ENCODE assay signal across 25 cellular contexts in genomic region chr1:160129966-160130365, GRCh38. TPM values are rescaled to one million over a fixed set of nuclear protein-coding genes. Genes with fewer than 3 reads are reported as not detected.
"Had no signal": no experiment of that assay in that cellular context is flagged by ENCODE, and none has a peak within 500 bp of the region (broad histone marks: within the 10 kb centered on the region; RNA-seq: fewer than 3 reads in every experiment).

No MANE protein-coding gene starts in this region.

- H3K4me1 Mint-ChIP-seq: activated CD4-positive, alpha-beta T cell treated with anti-CD3 and anti-CD28 coated beads, Interleukin-2, amount 10 ng/mL, durations not matched to agents 24 days and 14 days; activated naive CD4-positive, alpha-beta T cell treated with anti-CD3 and anti-CD28 coated beads, Interleukin-2, amount 50 U/mL, for 24 hours; endodermal cell; immature natural killer cell; memory B cell had no signal

- DNase-seq: activated CD4-positive, alpha-beta T cell treated with anti-CD3 and anti-CD28 coated beads, Interleukin-2, amount 10 ng/mL, durations not matched to agents 24 days and 14 days; activated CD8-positive, alpha-beta T cell treated with anti-CD3 and anti-CD28 coated beads, Interleukin-2, amount 10 ng/mL, durations not matched to agents 7 days and 5 days; activated gamma-delta T cell treated with Interleukin-2 at 50 U/mL for 16 hours; activated T-cell treated with anti-CD3 and anti-CD28 coated beads, Interleukin-2, amount 50 U/mL, for 1 hour; anterior cingulate cortex; central memory CD4-positive, alpha-beta T cell; endodermal cell; immature natural killer cell; kidney glomerular epithelial cell; stimulated activated CD4-positive, alpha-beta T cell treated with anti-CD3 and anti-CD28 coated beads, Interleukin-4, amount 100 ng/mL, for 1 hour; stimulated activated naive CD4-positive, alpha-beta T cell treated with Interleukin-2 at 50 U/mL for 16 hours had no signal

- H3K9me3 Mint-ChIP-seq: activated CD4-positive, alpha-beta T cell treated with anti-CD3 and anti-CD28 coated beads, Interleukin-2, amount 10 ng/mL, durations not matched to agents 24 days and 14 days; activated naive CD4-positive, alpha-beta T cell treated with anti-CD3 and anti-CD28 coated beads, Interleukin-2, amount 50 U/mL, for 24 hours; brain; endodermal cell; immature natural killer cell; memory B cell; natural killer cell treated with Interleukin-12 subunit alpha and Interleukin-12 subunit beta and Interleukin-15 and Interleukin-18, amount 100 ng/mL, for 72 hours had no signal

- H3K4me1 ChIP-seq: parathyroid adenoma, spleen had no signal

- H3K36me3 ChIP-seq: neutrophil, spleen had no signal

- H3K4me3 ChIP-seq: hepatocyte, spleen had no signal

- H3K27me3 ChIP-seq: hepatocyte, neutrophil, spleen had no signal

- H3K36me3 Mint-ChIP-seq: activated naive CD4-positive, alpha-beta T cell treated with anti-CD3 and anti-CD28 coated beads, Interleukin-2, amount 50 U/mL, for 24 hours; immature natural killer cell; memory B cell; natural killer cell treated with Interleukin-12 subunit alpha and Interleukin-12 subunit beta and Interleukin-15 and Interleukin-18, amount 100 ng/mL, for 72 hours had no signal

- H3K9ac ChIP-seq: parathyroid adenoma had no signal

- H3K9me3 ChIP-seq: neutrophil, spleen had no signal

- H3K4me3 Mint-ChIP-seq: activated CD4-positive, alpha-beta T cell treated with anti-CD3 and anti-CD28 coated beads, Interleukin-2, amount 10 ng/mL, durations not matched to agents 24 days and 14 days; activated CD8-positive, alpha-beta T cell treated with anti-CD3 and anti-CD28 coated beads, Interleukin-2, amount 10 ng/mL, durations not matched to agents 7 days and 5 days; activated naive CD4-positive, alpha-beta T cell treated with anti-CD3 and anti-CD28 coated beads, Interleukin-2, amount 50 U/mL, for 24 hours; brain; endodermal cell; immature natural killer cell; memory B cell; natural killer cell treated with Interleukin-12 subunit alpha and Interleukin-12 subunit beta and Interleukin-15 and Interleukin-18, amount 100 ng/mL, for 72 hours had no signal

- H3K27ac Mint-ChIP-seq: activated CD4-positive, alpha-beta T cell treated with anti-CD3 and anti-CD28 coated beads, Interleukin-2, amount 10 ng/mL, durations not matched to agents 24 days and 14 days; activated CD8-positive, alpha-beta T cell treated with anti-CD3 and anti-CD28 coated beads, Interleukin-2, amount 10 ng/mL, durations not matched to agents 7 days and 5 days; activated naive CD4-positive, alpha-beta T cell treated with anti-CD3 and anti-CD28 coated beads, Interleukin-2, amount 50 U/mL, for 24 hours; endodermal cell; immature natural killer cell; memory B cell; natural killer cell treated with Interleukin-12 subunit alpha and Interleukin-12 subunit beta and Interleukin-15 and Interleukin-18, amount 100 ng/mL, for 72 hours had no signal

- H3K27ac ChIP-seq: hepatocyte, neutrophil, parathyroid adenoma, spleen had no signal

- ATAC-seq: activated CD8-positive, alpha-beta T cell treated with anti-CD3 and anti-CD28 coated beads, Interleukin-2, amount 10 ng/mL, durations not matched to agents 7 days and 5 days; natural killer cell treated with Interleukin-12 subunit alpha and Interleukin-12 subunit beta and Interleukin-15 and Interleukin-18, amount 100 ng/mL, for 72 hours; SK-N-SH treated with all-trans-retinoic acid at 6 μM for 48 hours had no signal

RNA-seq across cellular contexts. Expression of gene ATP1A2, which starts 14.4 kb away (rescaled TPM):
- total RNA-seq: activated CD4-positive, alpha-beta T cell treated with anti-CD3 and anti-CD28 coated beads, Interleukin-2, amount 10 ng/mL, durations not matched to agents 24 days and 14 days; activated CD8-positive, alpha-beta T cell treated with anti-CD3 and anti-CD28 coated beads, Interleukin-2, amount 10 ng/mL, durations not matched to agents 7 days and 5 days; dermis microvascular lymphatic vessel endothelial cell; fibroblast of villous mesenchyme; glomerular endothelial cell; natural killer cell treated with Interleukin-12 subunit alpha and Interleukin-12 subunit beta and Interleukin-15 and Interleukin-18, amount 100 ng/mL, for 72 hours; T-helper 2 cell treated with Interferon-gamma antibody and Interleukin-4, amounts not matched to agents 100 ng/mL and 5 ng/mL, for 36 hours had no signal

RNA-seq across cellular contexts. Expression of gene ATP1A4, which starts 21.4 kb away (rescaled TPM):
- total RNA-seq: activated CD4-positive, alpha-beta T cell treated with anti-CD3 and anti-CD28 coated beads, Interleukin-2, amount 10 ng/mL, durations not matched to agents 24 days and 14 days; activated CD8-positive, alpha-beta T cell treated with anti-CD3 and anti-CD28 coated beads, Interleukin-2, amount 10 ng/mL, durations not matched to agents 7 days and 5 days; dermis microvascular lymphatic vessel endothelial cell; fibroblast of villous mesenchyme; glomerular endothelial cell; natural killer cell treated with Interleukin-12 subunit alpha and Interleukin-12 subunit beta and Interleukin-15 and Interleukin-18, amount 100 ng/mL, for 72 hours; T-helper 2 cell treated with Interferon-gamma antibody and Interleukin-4, amounts not matched to agents 100 ng/mL and 5 ng/mL, for 36 hours had no signal

RNA-seq across cellular contexts. Expression of gene KCNJ9, which starts 48.6 kb away (rescaled TPM):
- total RNA-seq: activated CD4-positive, alpha-beta T cell treated with anti-CD3 and anti-CD28 coated beads, Interleukin-2, amount 10 ng/mL, durations not matched to agents 24 days and 14 days; activated CD8-positive, alpha-beta T cell treated with anti-CD3 and anti-CD28 coated beads, Interleukin-2, amount 10 ng/mL, durations not matched to agents 7 days and 5 days; dermis microvascular lymphatic vessel endothelial cell; endodermal cell; fibroblast of villous mesenchyme; glomerular endothelial cell; hepatocyte; natural killer cell treated with Interleukin-12 subunit alpha and Interleukin-12 subunit beta and Interleukin-15 and Interleukin-18, amount 100 ng/mL, for 72 hours; spleen; T-helper 2 cell treated with Interferon-gamma antibody and Interleukin-4, amounts not matched to agents 100 ng/mL and 5 ng/mL, for 36 hours; ureter had no signal
